Comparison of ENCODE assay signal across 10 cellular contexts in genomic region chr10:110783509-110784103, GRCh38.
DNase-seq lines count a peak whose midpoint lies in the region; ATAC-seq, FAIRE-seq and TF ChIP-seq lines count a peak whose summit lies in the region.
"Had no signal": no experiment of that assay in that cellular context is flagged by ENCODE, and none has a peak within 500 bp of the region (broad histone marks: within the 10 kb centered on the region; RNA-seq: fewer than 3 reads in every experiment).

No MANE protein-coding gene starts in this region.

- H3K27ac Mint-ChIP-seq in T-helper 17 cell: peak overlapping the region; percentile 81
- H3K27ac Mint-ChIP-seq: stimulated activated naive B cell treated with anti-CD40 and anti-IgM and Interleukin-4, amounts not matched to agents 10 μg/mL and 1 μg/mL and 100 μg/mL, for 72 hours had no signal

- no peak overlapping the region for H3K4me3 Mint-ChIP-seq in T-helper 17 cell
- H3K4me3 Mint-ChIP-seq: stimulated activated naive B cell treated with anti-CD40 and anti-IgM and Interleukin-4, amounts not matched to agents 10 μg/mL and 1 μg/mL and 100 μg/mL, for 72 hours had no signal

- no peak for TF ChIP-seq CTCF in left lung (IDR thresholded peaks at IDR 0.05)

- H3K9me3 ChIP-seq in T-helper 17 cell (ENCODE audit: control insufficient read depth, low read length, poor library complexity, severe bottlenecking) (no peaks in the 10 kb centered on the region), left lung (no peaks in the 10 kb centered on the region)

- no peaks in the 10 kb centered on the region for H3K36me3 Mint-ChIP-seq in T-helper 17 cell (ENCODE audit: low read depth)
- H3K36me3 Mint-ChIP-seq: stimulated activated naive B cell treated with anti-CD40 and anti-IgM and Interleukin-4, amounts not matched to agents 10 μg/mL and 1 μg/mL and 100 μg/mL, for 72 hours had no signal

- no peak overlapping the region for H3K4me3 ChIP-seq in left lung

- no peaks in the 10 kb centered on the region for H3K36me3 ChIP-seq in left lung

- H3K4me1 Mint-ChIP-seq in T-helper 17 cell: peaks cover 13% of the 10 kb centered on the region

- peak; percentile 96 for ATAC-seq in T-helper 17 cell
- ATAC-seq in left lung: no peak
- ATAC-seq in GM21737 (IDR thresholded peaks at IDR 0.05; ENCODE audit: unreplicated experiment): no peak
- ATAC-seq: stimulated activated naive B cell treated with anti-CD40 and anti-IgM and Interleukin-4, amounts not matched to agents 10 μg/mL and 1 μg/mL and 100 μg/mL, for 72 hours had no signal

- H3K27me3 ChIP-seq in left lung: peaks cover 0 to 40% of the 10 kb centered on the region in 2 donors

- peak; percentile 99 for FAIRE-seq in islet of Langerhans (lab: Jason Lieb, UNC)

- no peaks in the 10 kb centered on the region for H3K4me1 ChIP-seq in left lung

- DNase-seq in T-helper 17 cell (peak; percentile 18 to 49 (median 36)), activated T-helper 1 cell treated with Interleukin-2 at 50 U/mL for 16 hours (ENCODE audit: low read depth) (peak; percentile 47), NCI-H1694 (lab: John Stamatoyannopoulos, UW) (no peak), NCI-H2081 treated with DMSO at 0.1 percent for 48 hours (lab: John Stamatoyannopoulos, UW) (no peak), left lung (no peak)
- DNase-seq in stimulated activated CD8-positive, alpha-beta memory T cell treated with anti-CD3 and anti-CD28 coated beads, Interleukin-15, amount 100 ng/mL, for 48 hours (ENCODE audit: low read depth in 2 of 2): peak; percentile 54 to 59
- DNase-seq: NCI-H1930; stimulated activated naive B cell treated with anti-CD40 and anti-IgM and Interleukin-4, amounts not matched to agents 10 μg/mL and 1 μg/mL and 100 μg/mL, for 72 hours had no signal

- H3K27ac ChIP-seq in left lung: no peak overlapping the region

- intact Hi-C loops in left lung (cut with DNase I): no loop called here

- H3K27me3 Mint-ChIP-seq in T-helper 17 cell: peaks cover 4% of the 10 kb centered on the region

Comparison
In these comparisons a context has a peak if more than half of its experiments do, and no peak if none do; other contexts are left out.
1. DNase-seq: peak in T-helper 17 cell (3 of 3), activated T-helper 1 cell treated with Interleukin-2 at 50 U/mL for 16 hours (single experiment) and stimulated activated CD8-positive, alpha-beta memory T cell treated with anti-CD3 and anti-CD28 coated beads, Interleukin-15, amount 100 ng/mL, for 48 hours (2 of 2); none in NCI-H1694 (single experiment), NCI-H2081 treated with DMSO at 0.1 percent for 48 hours (single experiment) and left lung (0 of 2).